25 cellular contexts compared by ENCODE assay signal in the genomic region with DNA sequence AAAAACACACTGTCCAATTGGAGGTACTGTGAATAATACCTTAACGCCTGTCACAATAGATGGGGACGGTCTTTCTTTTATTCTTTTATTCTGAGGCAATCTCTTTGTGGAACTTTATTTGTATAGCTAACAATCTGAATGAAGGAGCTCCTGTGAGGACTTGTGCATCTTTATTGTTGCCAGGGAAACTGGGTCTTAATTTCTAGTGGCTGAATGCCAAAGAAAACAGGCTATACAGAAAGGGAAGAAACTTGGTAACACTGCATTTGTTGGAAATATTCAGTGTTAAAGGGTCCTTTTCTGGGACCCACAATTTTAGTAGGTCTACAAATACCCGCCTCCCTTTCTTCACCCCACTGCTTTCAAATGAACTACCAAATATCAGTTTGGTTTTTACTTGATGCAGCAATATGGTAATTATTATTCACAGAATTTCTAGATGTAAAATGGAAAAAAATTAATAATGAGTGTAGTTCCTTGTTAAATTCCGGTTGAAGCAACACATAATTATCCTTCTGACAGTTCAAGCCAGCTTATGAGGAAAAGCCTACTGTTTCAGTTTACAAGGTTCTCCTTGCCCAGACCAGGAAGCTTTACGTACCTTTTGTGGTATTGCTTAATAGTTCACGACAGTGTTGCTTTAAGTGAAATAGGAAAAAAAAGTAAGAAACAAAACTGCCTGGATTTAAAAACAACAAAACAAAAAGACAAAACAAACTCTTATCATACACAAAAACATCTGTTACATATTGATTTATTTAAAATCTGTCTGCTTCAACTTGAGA.
DNase-seq lines count a peak whose midpoint lies in the region; ATAC-seq, FAIRE-seq and TF ChIP-seq lines count a peak whose summit lies in the region.
"Had no signal": no experiment of that assay in that cellular context is flagged by ENCODE, and none has a peak within 500 bp of the region (broad histone marks: within the 10 kb centered on the region; RNA-seq: fewer than 3 reads in every experiment).

No MANE protein-coding gene starts in this region.

- no peak for ATAC-seq in HG02870 (IDR thresholded peaks at IDR 0.05; ENCODE audit: unreplicated experiment)
- ATAC-seq: CD8-positive, alpha-beta T cell; natural killer cell treated with Interleukin-12 subunit alpha and Interleukin-12 subunit beta and Interleukin-15 and Interleukin-18, amount 100 ng/mL, for 72 hours; Panc1; stimulated activated naive CD8-positive, alpha-beta T cell treated with anti-CD3 and anti-CD28 coated beads, Interleukin-15, amount 100 ng/mL, for 72 hours had no signal

- no peaks in the 10 kb centered on the region for H3K9me1 ChIP-seq in endothelial cell of umbilical vein (replicated peaks; ENCODE audit: control insufficient read depth, extremely low read depth, insufficient read depth, low read length)

- dilution Hi-C loops in endothelial cell of umbilical vein (cut with MboI; ENCODE audit: extremely low pct_ligation_motif_present, low sequenced_read_pairs) = no loop called here

- H3K9me3 ChIP-seq in endothelial cell of umbilical vein (replicated peaks; ENCODE audit: control insufficient read depth, insufficient read depth, low read length) (no peaks in the 10 kb centered on the region), ascending aorta (no peaks in the 10 kb centered on the region), small intestine (ENCODE audit: control insufficient read depth, low read depth) (no peaks in the 10 kb centered on the region)
- H3K9me3 ChIP-seq: transverse colon had no signal

- H3K27me3 ChIP-seq in endothelial cell of umbilical vein (ENCODE audit: control insufficient read depth in 2 of 2, insufficient read depth in 2 of 2, low read length in 2 of 2) (no peaks in the 10 kb centered on the region), ascending aorta (no peaks in the 10 kb centered on the region), small intestine (ENCODE audit: control insufficient read depth in 2 of 2, insufficient read depth in 2 of 2, low read length in 2 of 2) (no peaks in the 10 kb centered on the region)
- H3K27me3 ChIP-seq: transverse colon had no signal

- BruUV-seq in endothelial cell of umbilical vein (replicated peaks; lab: Mats Ljungman, UMichigan) = no TSS peak

- POLR2A ChIA-PET in endothelial cell of umbilical vein (lab: Charles Lee) = no interaction called here

- TF ChIP-seq POLR2A in endothelial cell of umbilical vein (IDR thresholded peaks at IDR 0.05; ENCODE audit: low read depth, low read length) = no peak

- no peak for FAIRE-seq in endothelial cell of umbilical vein (lab: Jason Lieb, UNC)
- no peak for FAIRE-seq in small intestine (lab: Jason Lieb, UNC)
- FAIRE-seq: kidney had no signal

- no peak overlapping the region for H3K4me2 ChIP-seq in endothelial cell of umbilical vein (ENCODE audit: insufficient read depth, low read length)

- intact Hi-C loops in endothelial cell of umbilical vein (cut with micrococcal nuclease) (loop anchor here (5.0 kb wide), 1 partner anchor 92 kb away; no protein-coding TSS in a partner anchor), ascending aorta (cut with DNase I) (no loop called here)

- H3K9ac ChIP-seq in endothelial cell of umbilical vein (replicated peaks; ENCODE audit: extremely low read depth, insufficient read depth, low read length) = no peak overlapping the region
- H3K9ac ChIP-seq: GM23248 had no signal

- H2AFZ ChIP-seq in endothelial cell of umbilical vein (ENCODE audit: low read depth, low read length) = no peak overlapping the region
- H2AFZ ChIP-seq: GM23248 had no signal

- H3K4me3 ChIP-seq in endothelial cell of umbilical vein (replicated peaks in 1 of 3; ENCODE audit: insufficient read depth in 1 of 3, low read depth in 1 of 3, low read length in 3 of 3) (no peak overlapping the region), ascending aorta (no peak overlapping the region), small intestine (ENCODE audit: low read depth in 1 of 2, low read length in 2 of 2) (no peak overlapping the region)
- H3K4me3 ChIP-seq: coronary artery, GM23248, skin epidermis, transverse colon had no signal

- CTCF ChIA-PET in endothelial cell of umbilical vein (lab: Charles Lee) = no interaction called here

- H4K20me1 ChIP-seq in endothelial cell of umbilical vein (replicated peaks; ENCODE audit: control insufficient read depth, extremely low read depth, insufficient read depth, low read length) = no peaks in the 10 kb centered on the region

- 54 to 62% (median 55%) methylated on average over 6 of the region's 6 CpGs for WGBS in small intestine, 3 donors

- H3K79me2 ChIP-seq in endothelial cell of umbilical vein (ENCODE audit: control insufficient read depth, insufficient read depth, low read length) = no peaks in the 10 kb centered on the region

- TF ChIP-seq CTCF in endothelial cell of umbilical vein (IDR thresholded peaks at IDR 0.05; ENCODE audit: extremely low read depth in 1 of 2, insufficient read depth in 1 of 2, low read depth in 1 of 2, low read length in 2 of 2) = no peak
- TF ChIP-seq CTCF in ascending aorta (IDR thresholded peaks at IDR 0.05) = no peak

- H3K36me3 ChIP-seq in endothelial cell of umbilical vein (ENCODE audit: control insufficient read depth in 2 of 2, extremely low read depth in 1 of 2, insufficient read depth in 2 of 2, low read length in 2 of 2) (no peaks in the 10 kb centered on the region), ascending aorta (no peaks in the 10 kb centered on the region), small intestine (ENCODE audit: control insufficient read depth in 2 of 2, insufficient read depth in 2 of 2, low read length in 2 of 2) (no peaks in the 10 kb centered on the region)
- H3K36me3 ChIP-seq: transverse colon had no signal

- peaks cover 5% of the 10 kb centered on the region for H3K4me1 ChIP-seq in endothelial cell of umbilical vein (ENCODE audit: control insufficient read depth, extremely low read depth, insufficient read depth, low read length)
- H3K4me1 ChIP-seq in ascending aorta = no peaks in the 10 kb centered on the region
- no peaks in the 10 kb centered on the region for H3K4me1 ChIP-seq in small intestine (ENCODE audit: control insufficient read depth in 2 of 2, insufficient read depth in 1 of 2, low read depth in 1 of 2, low read length in 1 of 2)

- H3K27ac ChIP-seq in endothelial cell of umbilical vein (ENCODE audit: insufficient read depth, low read depth, low read length) (no peak overlapping the region), ascending aorta (no peak overlapping the region), small intestine (ENCODE audit: low read depth in 1 of 2, low read length in 1 of 2) (no peak overlapping the region)
- H3K27ac ChIP-seq: coronary artery, GM23248, skin epidermis, transverse colon had no signal

- DNase-seq in DMS153 (lab: John Stamatoyannopoulos, UW) (peak; percentile 42), NCI-H1092 treated with DMSO at 0.1 percent for 48 hours (lab: John Stamatoyannopoulos, UW) (peak; percentile 91), NCI-H446 treated with DMSO at 0.1 percent for 48 hours (lab: John Stamatoyannopoulos, UW) (peak; percentile 37), endothelial cell of umbilical vein (ENCODE audit: low read depth, low spot score) (peak; percentile 53), ascending aorta (ENCODE audit: low spot score in 2 of 2) (no peak), small intestine (no peak)
- DNase-seq in activated T-cell treated with anti-CD3 and anti-CD28 coated beads, Interleukin-2, amount 50 U/mL, for 48 hours = no peak
- DNase-seq: activated CD4-positive, CD25-positive, alpha-beta regulatory T cell treated with anti-CD3 and anti-CD28 coated beads, Interleukin-2, amount 50 U/mL, for 72 hours; CD8-positive, alpha-beta T cell; EL; foreskin fibroblast; GM23248; Karpas-422; kidney; mesenchymal stem cell; NCI-H1694 treated with DMSO at 0.1 percent for 48 hours; stimulated activated CD4-positive, alpha-beta T cell treated with anti-CD3 and anti-CD28 coated beads, Interleukin-2, amount 100 ng/mL, for 48 hours; stimulated activated naive CD8-positive, alpha-beta T cell treated with anti-CD3 and anti-CD28 coated beads, Interleukin-15, amount 100 ng/mL, for 72 hours; T-helper 9 cell; transverse colon had no signal

TF ChIP-seq in endothelial cell of umbilical vein, 7 proteins besides CTCF, POLR2A, EP300 and RAD21:
- no peak for TF ChIP-seq JUN (IDR thresholded peaks at IDR 0.05; ENCODE audit: borderline replicate concordance, insufficient read depth, insufficient read length, low read depth)
- TF ChIP-seq, protein P1, sequence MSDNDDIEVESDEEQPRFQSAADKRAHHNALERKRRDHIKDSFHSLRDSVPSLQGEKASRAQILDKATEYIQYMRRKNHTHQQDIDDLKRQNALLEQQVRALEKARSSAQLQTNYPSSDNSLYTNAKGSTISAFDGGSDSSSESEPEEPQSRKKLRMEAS (IDR thresholded peaks at IDR 0.05; ENCODE audit: insufficient read depth, insufficient read length) = no peak
- no peak for TF ChIP-seq EZH2 (IDR thresholded peaks at IDR 0.05; ENCODE audit: borderline replicate concordance, low read depth, low read length, severe bottlenecking)
- no peak for TF ChIP-seq MYC (IDR thresholded peaks at IDR 0.05; ENCODE audit: low read depth, low read length)
- TF ChIP-seq FOS (IDR thresholded peaks at IDR 0.05; ENCODE audit: borderline replicate concordance, insufficient read depth, low read length) = no peak
- TF ChIP-seq POLR2AphosphoS5 (IDR thresholded peaks at IDR 0.05; ENCODE audit: insufficient read depth, low read depth, low read length) = no peak
- TF ChIP-seq GATA2 (IDR thresholded peaks at IDR 0.05; ENCODE audit: insufficient read depth, insufficient read length, low read depth, low read length) = no peak

Comparison
In these comparisons a context has a peak if more than half of its experiments do, and no peak if none do; other contexts are left out.
1. DNase-seq: peak in DMS153 (single experiment), NCI-H1092 treated with DMSO at 0.1 percent for 48 hours (single experiment), NCI-H446 treated with DMSO at 0.1 percent for 48 hours (single experiment) and endothelial cell of umbilical vein (single experiment); none in ascending aorta (0 of 2), activated T-cell treated with anti-CD3 and anti-CD28 coated beads, Interleukin-2, amount 50 U/mL, for 48 hours (0 of 2) and small intestine (single experiment).